ENCODE assay signal across 10 cellular contexts in the genomic region with DNA sequence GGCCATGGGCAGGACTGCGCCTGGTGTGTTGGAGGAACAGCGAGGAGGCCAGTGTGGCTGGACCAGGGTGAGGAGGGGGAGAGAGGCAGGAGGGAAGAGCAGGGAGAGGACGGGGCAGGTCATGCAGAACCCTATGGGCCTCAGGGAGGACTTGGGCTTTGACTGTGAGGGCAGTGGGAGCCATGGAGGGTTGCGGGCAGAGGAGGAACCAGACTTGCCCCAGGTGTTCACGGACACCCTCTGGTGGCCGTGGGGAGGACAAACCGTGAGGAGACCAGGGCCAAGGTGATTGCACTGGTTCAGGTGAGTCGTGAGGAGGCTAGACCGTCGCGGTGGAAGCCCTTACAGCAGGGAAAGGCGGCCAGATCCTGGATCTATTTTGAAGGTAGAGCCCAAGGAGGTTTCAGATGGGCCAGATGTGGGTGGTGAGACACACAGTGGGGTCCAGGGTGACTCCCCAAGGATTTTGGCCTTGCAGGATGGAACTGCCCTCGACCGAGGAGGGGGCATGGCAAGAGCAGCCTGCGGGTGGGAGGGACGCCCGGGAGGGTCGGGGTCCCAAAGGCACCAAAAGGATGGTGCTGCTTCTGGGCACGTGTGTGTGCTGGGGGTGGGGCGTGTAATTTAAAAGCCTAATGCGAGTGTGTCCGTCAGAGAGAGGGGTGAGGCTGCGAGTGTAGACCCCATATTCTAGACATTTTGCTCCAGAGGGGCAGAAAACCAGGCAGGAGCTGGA. TPM values are rescaled to one million over a fixed set of nuclear protein-coding genes. Genes with fewer than 3 reads are reported as not detected.
DNase-seq lines count a peak whose midpoint lies in the region; ATAC-seq and TF ChIP-seq lines count a peak whose summit lies in the region.
"Had no signal": no experiment of that assay in that cellular context is flagged by ENCODE, and none has a peak within 500 bp of the region (broad histone marks: within the 10 kb centered on the region; RNA-seq: fewer than 3 reads in every experiment).

No MANE protein-coding gene starts in this region.

- H3K9ac ChIP-seq in BLaER1, result peak overlapping the region; percentile 76

- H3K36me3 ChIP-seq in BLaER1 (peaks cover 20% of the 10 kb centered on the region), kidney epithelial cell (ENCODE audit: control insufficient read depth, insufficient read depth, low read length) (no peaks in the 10 kb centered on the region)
- H3K36me3 ChIP-seq: lower lobe of right lung had no signal

- peak overlapping the region; percentile 99 for H3K27ac ChIP-seq in BLaER1
- H3K27ac ChIP-seq: epithelial cell of prostate, lower lobe of right lung had no signal

- H3K4me1 ChIP-seq in BLaER1, result peaks cover 85% of the 10 kb centered on the region

- TF ChIP-seq CTCF in GM12872 (IDR thresholded peaks at IDR 0.05; ENCODE audit: insufficient read depth, low read depth, low read length) (peak; percentile 35; the same call in 1 of the 3 replicates), kidney epithelial cell (IDR thresholded peaks at IDR 0.05; ENCODE audit: insufficient read depth, low read length, poor library complexity, severe bottlenecking) (peak; percentile 16)

- peaks cover 9% of the 10 kb centered on the region for H3K36me3 Mint-ChIP-seq in activated CD4-positive, alpha-beta memory T cell treated with anti-CD3 and anti-CD28 coated beads for 36 hours

- peaks cover 61% of the 10 kb centered on the region for H4K20me1 ChIP-seq in BLaER1

- intact Hi-C loops in activated CD4-positive, alpha-beta memory T cell treated with anti-CD3 and anti-CD28 coated beads for 36 hours (cut with micrococcal nuclease), result no loop called here

- H3K27me3 ChIP-seq in BLaER1, result no peaks in the 10 kb centered on the region
- H3K27me3 ChIP-seq in kidney epithelial cell (ENCODE audit: control insufficient read depth, insufficient read depth, low read length), result no peaks in the 10 kb centered on the region

- H3K9me3 ChIP-seq in BLaER1, result no peaks in the 10 kb centered on the region
- H3K9me3 ChIP-seq: lower lobe of right lung had no signal

- CTCF ChIA-PET in activated CD4-positive, alpha-beta memory T cell treated with anti-CD3 and anti-CD28 coated beads for 36 hours (lab: Charles Lee), result interaction anchor here (2.8 kb wide), 1 partner anchor 12 kb away, joined by 14 read pairs; no protein-coding TSS in a partner anchor

- DNase-seq in activated CD4-positive, alpha-beta memory T cell treated with anti-CD3 and anti-CD28 coated beads for 36 hours, result no peak
- DNase-seq in kidney epithelial cell (ENCODE audit: low read depth) (no peak), ureter (ENCODE audit: low spot score) (no peak)
- DNase-seq: lower lobe of right lung had no signal

- H3K4me2 ChIP-seq in BLaER1, result peak overlapping the region; percentile 99

- H3K9me3 Mint-ChIP-seq in activated CD4-positive, alpha-beta memory T cell treated with anti-CD3 and anti-CD28 coated beads for 36 hours, result no peaks in the 10 kb centered on the region

- H3K27ac Mint-ChIP-seq in activated CD4-positive, alpha-beta memory T cell treated with anti-CD3 and anti-CD28 coated beads for 36 hours, result peak overlapping the region; percentile 57

- ATAC-seq in HG02884 (IDR thresholded peaks at IDR 0.05; ENCODE audit: unreplicated experiment), result no peak
- ATAC-seq in GM21526 (IDR thresholded peaks at IDR 0.05; ENCODE audit: low FRiP score, unreplicated experiment), result no peak
- ATAC-seq in GM21390 (IDR thresholded peaks at IDR 0.05; ENCODE audit: unreplicated experiment), result no peak
- ATAC-seq: lower lobe of right lung had no signal

- H3K27me3 Mint-ChIP-seq in activated CD4-positive, alpha-beta memory T cell treated with anti-CD3 and anti-CD28 coated beads for 36 hours, result no peaks in the 10 kb centered on the region

- POLR2A ChIA-PET in activated CD4-positive, alpha-beta memory T cell treated with anti-CD3 and anti-CD28 coated beads for 36 hours (lab: Charles Lee), result no interaction called here

- H3K4me3 ChIP-seq in BLaER1, result peak overlapping the region; percentile 96
- no peak overlapping the region for H3K4me3 ChIP-seq in kidney epithelial cell (ENCODE audit: low read depth, low read length)
- H3K4me3 ChIP-seq: lower lobe of right lung had no signal

- no peak overlapping the region for H3K4me3 Mint-ChIP-seq in activated CD4-positive, alpha-beta memory T cell treated with anti-CD3 and anti-CD28 coated beads for 36 hours

- H3K4me1 Mint-ChIP-seq in activated CD4-positive, alpha-beta memory T cell treated with anti-CD3 and anti-CD28 coated beads for 36 hours (ENCODE audit: low read depth), result peaks cover 56% of the 10 kb centered on the region

RNA-seq across cellular contexts. Expression of gene REXO1, which starts 2.7 kb away (rescaled TPM):
- 10 to 100 TPM; 41.9 to 45.3 TPM for total RNA-seq in activated CD4-positive, alpha-beta memory T cell treated with anti-CD3 and anti-CD28 coated beads for 36 hours
- 18.8 and 32.1 TPM in 2 replicates for total RNA-seq in kidney epithelial cell
- total RNA-seq in ureter, result 39.3 TPM

RNA-seq across cellular contexts. Expression of gene KLF16, which starts 12.4 kb away (rescaled TPM):
- total RNA-seq in activated CD4-positive, alpha-beta memory T cell treated with anti-CD3 and anti-CD28 coated beads for 36 hours, result 10 to 100 TPM; 23.3 to 24.2 TPM
- total RNA-seq in kidney epithelial cell (11.4 and 15.3 TPM in 2 replicates), ureter (14.8 TPM)

RNA-seq across cellular contexts. Expression of gene ABHD17A, which starts 34.3 kb away (rescaled TPM):
- 100 to 1,000 TPM; 108 to 110 TPM for total RNA-seq in activated CD4-positive, alpha-beta memory T cell treated with anti-CD3 and anti-CD28 coated beads for 36 hours
- total RNA-seq in kidney epithelial cell (54.1 and 66.7 TPM in 2 replicates), ureter (58.1 TPM)

RNA-seq across cellular contexts. Expression of gene ATP8B3, which starts 38.9 kb away (rescaled TPM):
- total RNA-seq in activated CD4-positive, alpha-beta memory T cell treated with anti-CD3 and anti-CD28 coated beads for 36 hours, result 1 to 10 TPM; 9.6 to 10.0 TPM
- 0.96 TPM in 2 replicates for total RNA-seq in kidney epithelial cell
- 1.3 TPM for total RNA-seq in ureter

RNA-seq across cellular contexts. Expression of gene ADAT3, which starts 54.2 kb away (rescaled TPM):
- 1 to 10 TPM; 5.7 to 5.8 TPM for total RNA-seq in activated CD4-positive, alpha-beta memory T cell treated with anti-CD3 and anti-CD28 coated beads for 36 hours
- total RNA-seq in kidney epithelial cell, result 1.8 and 8.6 TPM in 2 replicates
- 4.1 TPM for total RNA-seq in ureter
